8 cellular contexts compared by ENCODE assay signal in genomic region chr3:124078978-124079911, GRCh38. TPM values are rescaled to one million over a fixed set of nuclear protein-coding genes. Genes with fewer than 3 reads are reported as not detected.
DNase-seq lines count a peak whose midpoint lies in the region; ATAC-seq, FAIRE-seq and TF ChIP-seq lines count a peak whose summit lies in the region.

No MANE protein-coding gene starts in this region.

- H3K4me3 ChIP-seq in HFF-Myc (replicated peaks; ENCODE audit: low read depth, low read length) = no peak overlapping the region

- peak; percentile 93 for FAIRE-seq in endometrium (lab: Jason Lieb, UNC)

- ATAC-seq in HG03469 (IDR thresholded peaks at IDR 0.05; ENCODE audit: unreplicated experiment) (no peak), GM21381 (IDR thresholded peaks at IDR 0.05; ENCODE audit: unreplicated experiment) (no peak)

- H3K4me3 Mint-ChIP-seq in Calu3 (ENCODE audit: low read depth, unreplicated experiment) = no peak overlapping the region
- peak overlapping the region in 1 of 3 experiments; percentile 2 for H3K4me3 Mint-ChIP-seq in nephron

- H3K9me3 Mint-ChIP-seq in Calu3 (ENCODE audit: low read depth, unreplicated experiment) = no peaks in the 10 kb centered on the region
- H3K9me3 Mint-ChIP-seq in nephron = no peaks in the 10 kb centered on the region

- H3K36me3 Mint-ChIP-seq in Calu3 (ENCODE audit: insufficient read depth, unreplicated experiment) (no peaks in the 10 kb centered on the region), nephron (ENCODE audit: low read depth) (no peaks in the 10 kb centered on the region)

- CTCF ChIA-PET in Calu3 (lab: Charles Lee) = interaction anchor here (0.7 kb wide), 1 partner anchor 389 kb away, joined by 3 read pairs; no protein-coding TSS in a partner anchor

- DNase-seq in Calu3 = peak; percentile 31
- DNase-seq in HFF-Myc (ENCODE audit: extremely low read depth, low read depth) = no peak
- DNase-seq in NOMO-1 treated with DMSO at 0.1 percent for 48 hours (lab: John Stamatoyannopoulos, UW; ENCODE audit: unreplicated experiment) = peak; percentile 7
- no peak for DNase-seq in retina

- BruUV-seq in Calu3 (replicated peaks; lab: Mats Ljungman, UMichigan) = no TSS peak

- intact Hi-C loops in Calu3 (cut with micrococcal nuclease; ENCODE audit: unreplicated experiment) = loop anchor here (1.0 to 5.0 kb wide), 2 partner anchors 63 to 427 kb away; no protein-coding TSS in a partner anchor

- no peak for TF ChIP-seq CTCF in Calu3 (IDR thresholded peaks at IDR 0.05; ENCODE audit: unreplicated experiment)
- TF ChIP-seq CTCF in HFF-Myc (IDR thresholded peaks at IDR 0.05; ENCODE audit: low read depth, low read length, missing control alignments) = peak; percentile 71
- TF ChIP-seq CTCF in nephron (IDR thresholded peaks at IDR 0.05; ENCODE audit: unreplicated experiment in 3 of 3) = peak; percentile 68 to 76 (median 74)

- no peaks in the 10 kb centered on the region for H3K4me1 Mint-ChIP-seq in Calu3 (ENCODE audit: low read depth, unreplicated experiment)
- peaks cover 16% of the 10 kb centered on the region for H3K4me1 Mint-ChIP-seq in nephron

- H3K27me3 Mint-ChIP-seq in Calu3 (ENCODE audit: unreplicated experiment) = peaks cover 79% of the 10 kb centered on the region
- no peaks in the 10 kb centered on the region for H3K27me3 Mint-ChIP-seq in nephron (ENCODE audit: low read depth)

- H3K27ac Mint-ChIP-seq in Calu3 (ENCODE audit: unreplicated experiment) (no peak overlapping the region), nephron (peak overlapping the region; percentile 4 to 68 (median 42))

RNA-seq across cellular contexts. Expression of gene KALRN, which starts 46.1 kb away (rescaled TPM):
- 5.0 and 7.4 TPM in 2 replicates for total RNA-seq in Calu3 (2022)

Comparison
In these comparisons a context has a peak if more than half of its experiments do, and no peak if none do; other contexts are left out.
1. DNase-seq: peak in Calu3 (single experiment) and NOMO-1 treated with DMSO at 0.1 percent for 48 hours (single experiment); none in HFF-Myc (single experiment) and retina (single experiment).